18 cellular contexts compared by ENCODE assay signal in the genomic region with DNA sequence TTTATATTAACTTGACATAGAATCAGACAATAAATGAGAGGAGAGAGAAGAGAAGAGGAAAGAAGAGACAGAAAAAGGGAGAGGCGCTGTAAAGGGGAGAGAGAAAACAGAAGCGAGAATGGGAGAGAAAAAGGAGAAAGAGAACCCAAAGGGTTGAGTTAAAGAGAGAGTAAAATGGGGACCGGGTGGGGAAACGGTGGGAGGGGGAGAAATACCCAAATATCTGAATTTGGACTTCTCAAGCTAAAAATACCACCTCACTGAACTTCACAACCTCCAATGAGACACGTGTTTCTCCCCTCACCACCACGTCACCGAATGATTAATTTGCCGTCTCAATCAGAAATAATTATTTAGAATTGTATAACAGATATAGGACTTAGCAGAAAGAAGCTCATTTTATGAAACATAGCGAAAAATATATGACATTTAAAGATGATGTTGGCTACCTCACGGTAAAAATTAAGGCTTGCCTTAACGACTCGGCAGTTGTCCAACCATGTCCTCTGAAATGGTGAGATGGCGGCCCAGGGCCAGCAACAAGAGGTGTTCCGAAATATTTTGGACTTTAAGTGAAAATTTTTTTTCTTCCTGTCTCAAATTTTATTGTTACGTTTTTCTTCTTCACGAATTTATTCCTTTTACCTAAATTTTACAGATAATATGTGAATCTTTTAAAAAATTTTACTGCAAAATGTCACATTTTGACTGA.
DNase-seq lines count a peak whose midpoint lies in the region; ATAC-seq and TF ChIP-seq lines count a peak whose summit lies in the region.
"Had no signal": no experiment of that assay in that cellular context is flagged by ENCODE, and none has a peak within 500 bp of the region (broad histone marks: within the 10 kb centered on the region; RNA-seq: fewer than 3 reads in every experiment).

No MANE protein-coding gene starts in this region.

- H3K36me3 ChIP-seq in PC-3 (ENCODE audit: low read depth, low read length) = no peaks in the 10 kb centered on the region
- no peaks in the 10 kb centered on the region for H3K36me3 ChIP-seq in neuronal stem cell (replicated peaks in 1 of 2; ENCODE audit: control insufficient read depth in 2 of 2, insufficient read depth in 2 of 2, low read length in 2 of 2)
- H3K36me3 ChIP-seq: heart right ventricle, left ventricle myocardium inferior had no signal

- intact Hi-C loops in PC-3 (cut with micrococcal nuclease) = no loop called here

- H3K4me3 Mint-ChIP-seq in T-helper 1 cell treated with Interleukin-12 subunit alpha and Interleukin-12 subunit beta and Interleukin-4 antibody, amounts not matched to agents 30 μg/mL and 1 μg/mL, for 36 hours = peak overlapping the region; percentile 16
- H3K4me3 Mint-ChIP-seq: activated CD8-positive, alpha-beta memory T cell treated with anti-CD3 and anti-CD28 coated beads, Interleukin-2, amount 10 ng/mL, durations not matched to agents 7 days and 5 days; activated naive CD4-positive, alpha-beta T cell treated with anti-CD3 and anti-CD28 coated beads, Interleukin-2, amount 50 U/mL, for 24 hours; HFFc6 had no signal

- no peak overlapping the region for H3K14ac ChIP-seq in neuronal stem cell (ENCODE audit: low read length)

- no peak overlapping the region for H3K4ac ChIP-seq in neuronal stem cell (ENCODE audit: low read length)

- POLR2A ChIA-PET in PC-3 (lab: Charles Lee; ENCODE audit: unreplicated experiment) = no interaction called here

- H3K4me2 ChIP-seq in PC-3 (ENCODE audit: low read length) (peak overlapping the region; percentile 44; the same call in 1 of the 2 replicates), neuronal stem cell (ENCODE audit: insufficient read depth, low read length, poor library complexity, severe bottlenecking) (no peak overlapping the region)

- peaks cover 25% of the 10 kb centered on the region for H3K4me1 Mint-ChIP-seq in T-helper 1 cell treated with Interleukin-12 subunit alpha and Interleukin-12 subunit beta and Interleukin-4 antibody, amounts not matched to agents 30 μg/mL and 1 μg/mL, for 36 hours (ENCODE audit: low read depth)

- no peaks in the 10 kb centered on the region for H3K79me1 ChIP-seq in neuronal stem cell (ENCODE audit: low read depth, low read length)

- no peak overlapping the region for H2BK5ac ChIP-seq in neuronal stem cell (ENCODE audit: low read length)

- no peak overlapping the region for H2AK5ac ChIP-seq in neuronal stem cell (ENCODE audit: low read depth, low read length)

- H3K18ac ChIP-seq in neuronal stem cell (ENCODE audit: low read length) = no peak overlapping the region

- H3K27me3 ChIP-seq in PC-3 (ENCODE audit: low read length) (no peaks in the 10 kb centered on the region), neuronal stem cell (ENCODE audit: control insufficient read depth in 3 of 3, insufficient read depth in 3 of 3, low read depth in 1 of 3, low read length in 3 of 3) (peaks cover 42 to 90% (median 72%) of the 10 kb centered on the region in 3 experiments)

- H4K20me1 ChIP-seq in PC-3 (ENCODE audit: low read length) = no peaks in the 10 kb centered on the region

- DNase-seq in T-helper 1 cell = no peak
- no peak for DNase-seq in PC-3
- no peak for DNase-seq in neuronal stem cell (ENCODE audit: low spot score)
- DNase-seq in NCI-H1417 (lab: John Stamatoyannopoulos, UW) = no peak
- DNase-seq in retina = no peak
- DNase-seq: activated CD8-positive, alpha-beta memory T cell treated with anti-CD3 and anti-CD28 coated beads, Interleukin-2, amount 10 ng/mL, durations not matched to agents 7 days and 5 days; Calu3; cortex of kidney; heart right ventricle; HFFc6; left ventricle myocardium inferior; MM.1S; SHP77 treated with DMSO at 0.1 percent for 48 hours had no signal

- H3K9me2 ChIP-seq in PC-3 (replicated peaks; ENCODE audit: low read length) = no peaks in the 10 kb centered on the region

- no peak overlapping the region for H3K23ac ChIP-seq in neuronal stem cell (ENCODE audit: low read depth, low read length, poor library complexity)

- no peak overlapping the region for H2BK12ac ChIP-seq in neuronal stem cell (ENCODE audit: low read length)

- H3K9me3 Mint-ChIP-seq in T-helper 1 cell treated with Interleukin-12 subunit alpha and Interleukin-12 subunit beta and Interleukin-4 antibody, amounts not matched to agents 30 μg/mL and 1 μg/mL, for 36 hours = peaks cover 4% of the 10 kb centered on the region
- H3K9me3 Mint-ChIP-seq: activated naive CD4-positive, alpha-beta T cell treated with anti-CD3 and anti-CD28 coated beads, Interleukin-2, amount 50 U/mL, for 24 hours; HFFc6 had no signal

- H3K4me3 ChIP-seq in PC-3 (ENCODE audit: low read length) (no peak overlapping the region; the same call in 1 of the 2 replicates), neuronal stem cell (ENCODE audit: low read length in 2 of 2) (no peak overlapping the region)
- H3K4me3 ChIP-seq: skin epidermis had no signal

- H3K36me3 Mint-ChIP-seq in T-helper 1 cell treated with Interleukin-12 subunit alpha and Interleukin-12 subunit beta and Interleukin-4 antibody, amounts not matched to agents 30 μg/mL and 1 μg/mL, for 36 hours (ENCODE audit: low read depth) = peaks cover 9% of the 10 kb centered on the region

- H3K4me1 ChIP-seq in PC-3 (ENCODE audit: insufficient read depth, low read length) (peaks cover 6% of the 10 kb centered on the region; the same call in 1 of the 2 replicates), neuronal stem cell (ENCODE audit: control insufficient read depth in 2 of 2, insufficient read depth in 1 of 2, low read depth in 1 of 2, low read length in 2 of 2) (peaks cover 6 to 7% of the 10 kb centered on the region in 2 donors)

- no CpG with 5 or more reads among the region's 16 CpGs for WGBS in neuronal stem cell (ENCODE audit: extremely low coverage in 2 of 2, insufficient read length in 2 of 2, insufficient replicate concordance in 1 of 2), 2 donors

- ATAC-seq in PC-3 = no peak
- no peak for ATAC-seq in HG02571 (IDR thresholded peaks at IDR 0.05; ENCODE audit: unreplicated experiment)
- ATAC-seq: activated CD8-positive, alpha-beta memory T cell treated with anti-CD3 and anti-CD28 coated beads, Interleukin-2, amount 10 ng/mL, durations not matched to agents 7 days and 5 days; heart right ventricle had no signal

- no peak overlapping the region for H4K91ac ChIP-seq in neuronal stem cell (ENCODE audit: low read depth, low read length, poor library complexity)

- H3K9ac ChIP-seq in PC-3 (ENCODE audit: low read length) (no peak overlapping the region), neuronal stem cell (ENCODE audit: low read depth, low read length, poor library complexity) (no peak overlapping the region)

- no peaks in the 10 kb centered on the region for H3K79me2 ChIP-seq in PC-3 (ENCODE audit: low read length)

- no peak overlapping the region for H3K27ac ChIP-seq in PC-3 (ENCODE audit: low read length)
- peak overlapping the region; percentile 98 for H3K27ac ChIP-seq in cingulate gyrus (ENCODE audit: low read depth, low read length)
- H3K27ac ChIP-seq in neuronal stem cell (replicated peaks; ENCODE audit: low read length) = no peak overlapping the region
- H3K27ac ChIP-seq: heart right ventricle, left ventricle myocardium inferior, skin epidermis had no signal

- H2BK15ac ChIP-seq in neuronal stem cell (ENCODE audit: low read length) = no peak overlapping the region

- H3K9me3 ChIP-seq in PC-3 (ENCODE audit: low read length) (no peaks in the 10 kb centered on the region), neuronal stem cell (replicated peaks in 1 of 2; ENCODE audit: control insufficient read depth in 2 of 2, insufficient read depth in 1 of 2, low read depth in 1 of 2, low read length in 2 of 2) (no peaks in the 10 kb centered on the region)
- H3K9me3 ChIP-seq: heart right ventricle, left ventricle myocardium inferior had no signal

- BruUV-seq in PC-3 (replicated peaks; lab: Mats Ljungman, UMichigan) = no TSS peak

- no peaks in the 10 kb centered on the region for H3F3A ChIP-seq in PC-3 (ENCODE audit: low read length, unreplicated experiment)

- no peak overlapping the region for H2BK120ac ChIP-seq in neuronal stem cell (ENCODE audit: low read depth, low read length)

- peak overlapping the region; percentile 61 for H3K27ac Mint-ChIP-seq in T-helper 1 cell treated with Interleukin-12 subunit alpha and Interleukin-12 subunit beta and Interleukin-4 antibody, amounts not matched to agents 30 μg/mL and 1 μg/mL, for 36 hours
- H3K27ac Mint-ChIP-seq: HFFc6 had no signal

- CTCF ChIA-PET in PC-3 (lab: Charles Lee) = interaction anchor here (0.6 kb wide), 1 partner anchor 68 kb away, joined by 3 read pairs; no protein-coding TSS in a partner anchor

- no peak overlapping the region for H4K8ac ChIP-seq in neuronal stem cell (ENCODE audit: low read depth, low read length)

- H2AFZ ChIP-seq in PC-3 (ENCODE audit: low read length) (0 out of 2 replicates have a peak overlapping the region, but pooled peaks have one; percentile 42), neuronal stem cell (ENCODE audit: low read length) (peak overlapping the region; percentile 24)

- no peak for TF ChIP-seq CTCF in PC-3 (conservative IDR thresholded peaks at IDR 0.05; ENCODE audit: low read depth, low read length)

- H3K27me3 Mint-ChIP-seq in T-helper 1 cell treated with Interleukin-12 subunit alpha and Interleukin-12 subunit beta and Interleukin-4 antibody, amounts not matched to agents 30 μg/mL and 1 μg/mL, for 36 hours (ENCODE audit: low read depth) = peaks cover 85% of the 10 kb centered on the region
